ENCODE assay signal across 10 cellular contexts in the genomic region with DNA sequence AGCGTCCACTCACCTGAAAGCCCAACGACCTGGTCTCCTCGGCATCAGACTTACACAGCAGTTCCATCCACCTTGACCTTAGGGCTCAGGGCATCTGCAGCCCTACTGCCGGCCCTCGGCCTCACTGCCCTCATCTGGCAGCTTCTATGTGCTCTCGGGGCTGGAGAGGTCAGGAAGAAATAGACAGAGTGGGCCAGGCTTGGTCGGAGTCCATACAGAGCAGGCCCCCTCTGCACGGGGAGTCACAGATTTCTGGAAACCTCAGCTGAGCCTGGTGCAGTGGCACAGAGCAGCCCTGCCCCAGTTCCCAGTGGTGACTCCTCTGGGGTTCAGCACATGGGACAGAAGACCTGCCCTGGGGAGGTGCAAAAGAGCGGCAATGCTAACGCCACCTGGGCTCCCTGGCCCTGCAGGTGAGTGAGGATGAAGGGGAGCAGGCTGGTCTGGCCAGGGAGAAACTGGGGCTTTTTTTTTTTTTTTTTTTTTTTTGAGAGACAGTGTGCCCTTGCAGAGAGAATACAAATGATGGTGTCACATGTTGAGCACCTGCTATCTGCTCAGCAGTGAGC.
DNase-seq lines count a peak whose midpoint lies in the region; ATAC-seq and TF ChIP-seq lines count a peak whose summit lies in the region.
"Had no signal": no experiment of that assay in that cellular context is flagged by ENCODE, and none has a peak within 500 bp of the region (broad histone marks: within the 10 kb centered on the region; RNA-seq: fewer than 3 reads in every experiment).

No MANE protein-coding gene starts in this region.

- no peak overlapping the region for H2BK5ac ChIP-seq in trophoblast cell (ENCODE audit: low read depth, low read length, poor library complexity)

- H3K79me1 ChIP-seq in trophoblast cell (ENCODE audit: low read length), result no peaks in the 10 kb centered on the region

- H2AFZ ChIP-seq in OCI-LY3 (ENCODE audit: low read depth, low read length) (peak overlapping the region; percentile 65; the same call in 1 of the 2 replicates), trophoblast cell (ENCODE audit: insufficient read depth, low read length, poor library complexity) (no peak overlapping the region)

- H3K4me3 Mint-ChIP-seq in endodermal cell, result no peak overlapping the region

- no peak for DNase-seq in endodermal cell
- DNase-seq in dermis blood vessel endothelial cell, result no peak
- DNase-seq in right atrium auricular region (ENCODE audit: low spot score), result no peak
- DNase-seq in trophoblast cell, result no peak
- DNase-seq in activated T-cell treated with anti-CD3 and anti-CD28 coated beads, Interleukin-2, amount 50 U/mL, for 1 hour, result no peak

- no peak overlapping the region for H4K91ac ChIP-seq in trophoblast cell (ENCODE audit: low read depth, low read length)

- peaks cover 9% of the 10 kb centered on the region for H3K4me1 Mint-ChIP-seq in endodermal cell

- H2AK5ac ChIP-seq in trophoblast cell (ENCODE audit: low read length), result no peak overlapping the region

- peak; percentile 13 for ATAC-seq in GM21528 (IDR thresholded peaks at IDR 0.05; ENCODE audit: low FRiP score, unreplicated experiment)

- H3K23ac ChIP-seq in trophoblast cell (ENCODE audit: low read length), result no peak overlapping the region

- H3K27ac Mint-ChIP-seq in endodermal cell, result peak overlapping the region; percentile 11

- H3K27me3 ChIP-seq in OCI-LY3 (ENCODE audit: low read depth, low read length) (peaks cover 37% of the 10 kb centered on the region), endodermal cell (ENCODE audit: control insufficient read depth, insufficient read depth, low read length, poor library complexity, severe bottlenecking) (peaks cover 7% of the 10 kb centered on the region), skeletal muscle tissue (ENCODE audit: control insufficient read depth in 3 of 3, insufficient read depth in 3 of 3, low read length in 3 of 3) (peaks cover 0 to 3% (median 1%) of the 10 kb centered on the region in 3 donors), right atrium auricular region (no peaks in the 10 kb centered on the region), trophoblast cell (ENCODE audit: insufficient read depth, low read length) (no peaks in the 10 kb centered on the region)
- H3K27me3 ChIP-seq: heart left ventricle had no signal

- H3K9me3 Mint-ChIP-seq in endodermal cell, result no peaks in the 10 kb centered on the region
- H3K9me3 Mint-ChIP-seq: CD4-positive, CD25-positive, alpha-beta regulatory T cell had no signal

- H3K79me2 ChIP-seq in OCI-LY3 (ENCODE audit: low read length), result no peaks in the 10 kb centered on the region
- H3K79me2 ChIP-seq in trophoblast cell (ENCODE audit: control insufficient read depth, insufficient read depth, low read length, poor library complexity), result no peaks in the 10 kb centered on the region

- H3K18ac ChIP-seq in trophoblast cell (ENCODE audit: low read length), result no peak overlapping the region

- H2BK12ac ChIP-seq in trophoblast cell (ENCODE audit: low read length), result no peak overlapping the region

- H2BK120ac ChIP-seq in trophoblast cell (ENCODE audit: insufficient read depth, low read length, poor library complexity), result no peak overlapping the region

- no peak overlapping the region for H4K8ac ChIP-seq in trophoblast cell (ENCODE audit: low read depth, low read length)

- 73 to 77% methylated on average over 3 to 9 of the region's 10 CpGs for WGBS in endodermal cell (ENCODE audit: insufficient coverage in 1 of 2, insufficient read length in 1 of 2), 2 experiments
- WGBS in trophoblast cell (ENCODE audit: extremely low coverage, insufficient coverage, insufficient read length), result no CpG with 5 or more reads among the region's 10 CpGs

- no peak overlapping the region for H4K12ac ChIP-seq in trophoblast cell (ENCODE audit: low read depth, low read length)

- no peaks in the 10 kb centered on the region for H3K36me3 Mint-ChIP-seq in endodermal cell (ENCODE audit: low read depth)
- H3K36me3 Mint-ChIP-seq: CD4-positive, CD25-positive, alpha-beta regulatory T cell had no signal

- TF ChIP-seq CTCF in OCI-LY3 (IDR thresholded peaks at IDR 0.05; ENCODE audit: low read depth, low read length), result no peak
- no peak for TF ChIP-seq CTCF in endodermal cell (conservative IDR thresholded peaks at IDR 0.05)
- TF ChIP-seq CTCF in right atrium auricular region (IDR thresholded peaks at IDR 0.05), result no peak

- peaks cover 9% of the 10 kb centered on the region for H3K4me1 ChIP-seq in OCI-LY3 (ENCODE audit: low read length)
- peaks cover 5% of the 10 kb centered on the region for H3K4me1 ChIP-seq in endodermal cell (ENCODE audit: control insufficient read depth, insufficient read depth, low read length)
- H3K4me1 ChIP-seq in skeletal muscle tissue (ENCODE audit: control insufficient read depth in 3 of 3, insufficient read depth in 3 of 3, low read length in 3 of 3), result peaks cover 16 to 26% (median 17%) of the 10 kb centered on the region in 3 donors
- peaks cover 0 to 28% of the 10 kb centered on the region in 2 donors for H3K4me1 ChIP-seq in right atrium auricular region
- no peaks in the 10 kb centered on the region for H3K4me1 ChIP-seq in trophoblast cell (ENCODE audit: control insufficient read depth in 1 of 2, insufficient read depth in 2 of 2, low read length in 2 of 2)

- H3K4me3 ChIP-seq in OCI-LY3 (ENCODE audit: low read length) (peak overlapping the region; percentile 57), endodermal cell (ENCODE audit: low read length) (no peak overlapping the region), skeletal muscle tissue (ENCODE audit: low read length in 3 of 3) (peak overlapping the region in 1 of 3 donors; percentile 24), right atrium auricular region (no peak overlapping the region), trophoblast cell (ENCODE audit: low read depth, low read length) (no peak overlapping the region)

- H3K9ac ChIP-seq in OCI-LY3 (ENCODE audit: low read length) (no peak overlapping the region), endodermal cell (ENCODE audit: extremely low read depth, low read length, poor library complexity, severe bottlenecking) (no peak overlapping the region), skeletal muscle tissue (ENCODE audit: low read depth in 1 of 3, low read length in 3 of 3) (peak overlapping the region in 2 of 3 donors; percentile 40 to 57), trophoblast cell (ENCODE audit: low read length) (no peak overlapping the region)

- H3K9me3 ChIP-seq in OCI-LY3 (ENCODE audit: insufficient read depth, low read length) (no peaks in the 10 kb centered on the region), endodermal cell (ENCODE audit: control insufficient read depth, low read length) (no peaks in the 10 kb centered on the region), skeletal muscle tissue (ENCODE audit: control insufficient read depth in 3 of 3, low read length in 3 of 3) (no peaks in the 10 kb centered on the region), right atrium auricular region (no peaks in the 10 kb centered on the region), trophoblast cell (ENCODE audit: insufficient read depth, low read depth, low read length) (peaks cover 2% of the 10 kb centered on the region)
- H3K9me3 ChIP-seq: heart left ventricle had no signal

- peaks cover 13% of the 10 kb centered on the region for H3K27me3 Mint-ChIP-seq in endodermal cell (ENCODE audit: insufficient read depth)

- H3K36me3 ChIP-seq in OCI-LY3 (replicated peaks; ENCODE audit: low read depth, low read length) (no peaks in the 10 kb centered on the region), endodermal cell (ENCODE audit: control insufficient read depth, insufficient read depth, low read length) (no peaks in the 10 kb centered on the region), skeletal muscle tissue (ENCODE audit: control insufficient read depth in 3 of 3, insufficient read depth in 3 of 3, low read length in 3 of 3) (no peaks in the 10 kb centered on the region), right atrium auricular region (no peaks in the 10 kb centered on the region), trophoblast cell (ENCODE audit: control insufficient read depth in 1 of 2, insufficient read depth in 2 of 2, low read length in 2 of 2) (no peaks in the 10 kb centered on the region)
- H3K36me3 ChIP-seq: heart left ventricle had no signal

- no peak overlapping the region for H3K14ac ChIP-seq in trophoblast cell (ENCODE audit: low read length)

- H3K27ac ChIP-seq in OCI-LY3 (ENCODE audit: low read length) (no peak overlapping the region), endodermal cell (ENCODE audit: low read depth, low read length) (no peak overlapping the region), skeletal muscle tissue (ENCODE audit: low read depth, low read length) (peak overlapping the region; percentile 48), right atrium auricular region (no peak overlapping the region), trophoblast cell (ENCODE audit: low read depth, low read length) (no peak overlapping the region)

- H3K4me2 ChIP-seq in OCI-LY3 (ENCODE audit: low read length) (peak overlapping the region; percentile 73), trophoblast cell (ENCODE audit: low read length) (no peak overlapping the region)

- H4K20me1 ChIP-seq in OCI-LY3 (ENCODE audit: insufficient read depth, low read length), result no peaks in the 10 kb centered on the region

- no peak overlapping the region for H3K4ac ChIP-seq in trophoblast cell (ENCODE audit: low read depth, low read length)

Comparison
In these comparisons a context has a peak if more than half of its experiments do, and no peak if none do; other contexts are left out.
1. H3K9ac ChIP-seq: peak in skeletal muscle tissue (2 of 3); none in OCI-LY3 (single experiment), endodermal cell (single experiment) and trophoblast cell (single experiment).